24 cellular contexts compared by ENCODE assay signal in genomic region chr3:76527773-76528172, GRCh38.
DNase-seq lines count a peak whose midpoint lies in the region; ATAC-seq, FAIRE-seq and TF ChIP-seq lines count a peak whose summit lies in the region.
"Had no signal": no experiment of that assay in that cellular context is flagged by ENCODE, and none has a peak within 500 bp of the region (broad histone marks: within the 10 kb centered on the region; RNA-seq: fewer than 3 reads in every experiment).

No MANE protein-coding gene starts in this region.

- H3K79me2 ChIP-seq in OCI-LY3 (ENCODE audit: low read length): no peaks in the 10 kb centered on the region

- peaks cover 8% of the 10 kb centered on the region for H3K4me1 ChIP-seq in OCI-LY3 (ENCODE audit: low read length)
- H3K4me1 ChIP-seq: BLaER1, Caco-2 had no signal

- no peak for TF ChIP-seq POLR2A in GM12891 (IDR thresholded peaks at IDR 0.05; ENCODE audit: low read depth, low read length)

- intact Hi-C loops in posterior cingulate gyrus (cut with DNase I): no loop called here

- no peak overlapping the region for H3K9ac ChIP-seq in OCI-LY3 (ENCODE audit: low read length)
- H3K9ac ChIP-seq: BLaER1 had no signal

- no peak overlapping the region for H3K4me3 ChIP-seq in OCI-LY3 (ENCODE audit: low read length)
- H3K4me3 ChIP-seq: BLaER1, GM23338 had no signal

- H3K36me3 ChIP-seq in OCI-LY3 (replicated peaks; ENCODE audit: low read depth, low read length): no peaks in the 10 kb centered on the region
- H3K36me3 ChIP-seq: BLaER1 had no signal

- TF ChIP-seq CTCF in OCI-LY3 (IDR thresholded peaks at IDR 0.05; ENCODE audit: low read depth, low read length): no peak

- H3K9me3 ChIP-seq in OCI-LY3 (ENCODE audit: insufficient read depth, low read length): no peaks in the 10 kb centered on the region
- H3K9me3 ChIP-seq: Caco-2 had no signal

- no peak overlapping the region for H3K4me3 Mint-ChIP-seq in activated naive CD8-positive, alpha-beta T cell treated with anti-CD3 and anti-CD28 coated beads, Interleukin-2, amount 50 U/mL, for 24 hours
- H3K4me3 Mint-ChIP-seq: B cell; CD4-positive, CD25-positive, alpha-beta regulatory T cell; CD8-positive, alpha-beta T cell; GM23338; H9; HFFc6 had no signal

- H3K27me3 Mint-ChIP-seq in activated naive CD8-positive, alpha-beta T cell treated with anti-CD3 and anti-CD28 coated beads, Interleukin-2, amount 50 U/mL, for 24 hours: no peaks in the 10 kb centered on the region
- H3K27me3 Mint-ChIP-seq: B cell; CD4-positive, CD25-positive, alpha-beta regulatory T cell had no signal

- H3K27me3 ChIP-seq in OCI-LY3 (ENCODE audit: low read depth, low read length): no peaks in the 10 kb centered on the region
- H3K27me3 ChIP-seq: BLaER1 had no signal

- no peak overlapping the region for H3K27ac Mint-ChIP-seq in activated naive CD8-positive, alpha-beta T cell treated with anti-CD3 and anti-CD28 coated beads, Interleukin-2, amount 50 U/mL, for 24 hours
- H3K27ac Mint-ChIP-seq: B cell; CD4-positive, CD25-positive, alpha-beta regulatory T cell; CD8-positive, alpha-beta T cell; GM23338; H9; HFFc6 had no signal

- no peaks in the 10 kb centered on the region for H4K20me1 ChIP-seq in OCI-LY3 (ENCODE audit: insufficient read depth, low read length)
- H4K20me1 ChIP-seq: BLaER1 had no signal

- H3K4me1 Mint-ChIP-seq in activated naive CD8-positive, alpha-beta T cell treated with anti-CD3 and anti-CD28 coated beads, Interleukin-2, amount 50 U/mL, for 24 hours: no peaks in the 10 kb centered on the region
- H3K4me1 Mint-ChIP-seq: B cell; CD4-positive, CD25-positive, alpha-beta regulatory T cell had no signal

- peak; percentile 40 for ATAC-seq in HG02885 (IDR thresholded peaks at IDR 0.05; ENCODE audit: poor library complexity, unreplicated experiment)
- ATAC-seq in activated naive CD8-positive, alpha-beta T cell treated with anti-CD3 and anti-CD28 coated beads, Interleukin-2, amount 50 U/mL, for 24 hours: no peak
- ATAC-seq: CD8-positive, alpha-beta T cell; GM23338 had no signal

- no peak for DNase-seq in GM12891 (ENCODE audit: insufficient read length, low spot score)
- DNase-seq in HCEC 1CT: peak; percentile 6
- DNase-seq in posterior cingulate gyrus: no peak
- DNase-seq in activated CD4-positive, alpha-beta T cell treated with anti-CD3 and anti-CD28 coated beads for 48 hours: no peak
- DNase-seq in activated CD4-positive, alpha-beta T cell treated with anti-CD3 and anti-CD28 coated beads, Interleukin-2, amount 50 U/mL, for 48 hours: no peak
- DNase-seq in activated naive CD8-positive, alpha-beta T cell treated with anti-CD3 and anti-CD28 coated beads, Interleukin-2, amount 50 U/mL, for 24 hours: no peak
- DNase-seq: Caco-2; CD4-positive, CD25-positive, alpha-beta regulatory T cell; CD8-positive, alpha-beta T cell; DMS153; DND-41; H9; HFFc6 had no signal

- H3K4me2 ChIP-seq in OCI-LY3 (ENCODE audit: low read length): no peak overlapping the region; the same call in 1 of the 2 replicates
- H3K4me2 ChIP-seq: BLaER1, GM23338 had no signal

- H3K27ac ChIP-seq in OCI-LY3 (ENCODE audit: low read length): no peak overlapping the region
- H3K27ac ChIP-seq: 22Rv1, BLaER1, C4-2B had no signal

- H3K36me3 Mint-ChIP-seq in activated naive CD8-positive, alpha-beta T cell treated with anti-CD3 and anti-CD28 coated beads, Interleukin-2, amount 50 U/mL, for 24 hours (ENCODE audit: low read depth): no peaks in the 10 kb centered on the region
- H3K36me3 Mint-ChIP-seq: CD4-positive, CD25-positive, alpha-beta regulatory T cell; CD8-positive, alpha-beta T cell had no signal

- 0 out of 2 replicates have a peak overlapping the region, but pooled peaks have one; percentile 8 for H2AFZ ChIP-seq in OCI-LY3 (ENCODE audit: low read depth, low read length)
- H2AFZ ChIP-seq: GM23338 had no signal

- H3K9me3 Mint-ChIP-seq in activated naive CD8-positive, alpha-beta T cell treated with anti-CD3 and anti-CD28 coated beads, Interleukin-2, amount 50 U/mL, for 24 hours: peaks cover 12% of the 10 kb centered on the region
- H3K9me3 Mint-ChIP-seq: GM23338, H9 had no signal

- no peak for FAIRE-seq in GM12891 (lab: Jason Lieb, UNC)
- FAIRE-seq: A204.1, G401.6, GM18507, GM19239 had no signal

TF ChIP-seq in GM12891, 5 proteins besides CTCF, POLR2A, EP300 and RAD21:
- peak; percentile 52; the same call in 1 of the 2 replicates for TF ChIP-seq SPI1 (IDR thresholded peaks at IDR 0.05; ENCODE audit: low read depth, low read length)
- TF ChIP-seq POLR2AphosphoS5 (IDR thresholded peaks at IDR 0.05; ENCODE audit: low read depth, low read length): no peak
